In the genomic region with DNA sequence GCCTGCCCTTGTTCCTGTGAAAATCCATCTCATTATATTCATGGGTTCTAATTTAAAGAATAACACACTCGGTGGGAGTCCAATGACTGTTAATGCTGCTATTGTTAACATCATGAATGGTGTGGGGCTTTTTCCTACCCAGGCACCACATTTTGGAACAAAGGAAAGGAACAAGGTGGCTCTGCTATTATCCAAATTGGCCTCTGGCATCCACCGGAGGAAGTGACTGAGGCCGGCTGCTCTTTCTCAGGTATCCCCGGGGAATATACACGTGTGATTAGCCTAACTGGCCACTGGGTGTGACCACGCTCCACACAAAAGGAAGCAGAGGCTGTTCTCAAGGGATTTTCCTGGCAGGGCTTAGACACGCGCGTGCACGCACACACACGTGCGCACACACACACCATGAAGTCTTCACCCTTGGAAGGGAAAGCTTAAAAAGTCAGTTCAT, we compare ENCODE assay signal across 8 cellular contexts.
DNase-seq lines count a peak whose midpoint lies in the region; ATAC-seq, FAIRE-seq and TF ChIP-seq lines count a peak whose summit lies in the region.

No MANE protein-coding gene starts in this region.

- in situ Hi-C loops in brain microvascular endothelial cell (cut with HindIII; ENCODE audit: low pct_ligation_motif_present, low sequenced_read_pairs) = no loop called here

- DNase-seq in COLO668 (lab: John Stamatoyannopoulos, UW; ENCODE audit: unreplicated experiment) = peak; percentile 23
- DNase-seq in NCI-H146 treated with DMSO at 0.1 percent for 48 hours (lab: John Stamatoyannopoulos, UW; ENCODE audit: unreplicated experiment) = peak; percentile 99
- DNase-seq in brain microvascular endothelial cell = no peak
- DNase-seq in lower lobe of right lung = peak; percentile 38
- no peak for DNase-seq in T-cell
- no peak for DNase-seq in GM12892 (ENCODE audit: insufficient read length)
- DNase-seq in activated CD4-positive, alpha-beta T cell treated with anti-CD3 and anti-CD28 coated beads, Interleukin-2, amount 50 U/mL, for 48 hours = no peak
- no peak for DNase-seq in AG08395 (ENCODE audit: low spot score)

- H3K36me3 ChIP-seq in brain microvascular endothelial cell (replicated peaks) = no peaks in the 10 kb centered on the region
- H3K36me3 ChIP-seq in lower lobe of right lung = no peaks in the 10 kb centered on the region

- H3K27me3 ChIP-seq in brain microvascular endothelial cell (replicated peaks) (no peaks in the 10 kb centered on the region), lower lobe of right lung (ENCODE audit: low read depth) (no peaks in the 10 kb centered on the region)

- ATAC-seq in lower lobe of right lung = peak; percentile 23 to 64
- no peak for ATAC-seq in T-cell (replicated peaks in 1 of 4)

- intact Hi-C loops in lower lobe of right lung (cut with DNase I) = no loop called here

- TF ChIP-seq CTCF in brain microvascular endothelial cell (IDR thresholded peaks at IDR 0.05; ENCODE audit: low read depth, low read length, missing control alignments) (peak; percentile 49), lower lobe of right lung (IDR thresholded peaks at IDR 0.05) (no peak)

- FAIRE-seq in GM12892 (lab: Jason Lieb, UNC) = no peak

- POLR2A ChIA-PET in T-cell (lab: Charles Lee) = no interaction called here

- no peaks in the 10 kb centered on the region for H3K4me1 ChIP-seq in lower lobe of right lung

- no peaks in the 10 kb centered on the region for H3K27me3 Mint-ChIP-seq in T-cell

- no peaks in the 10 kb centered on the region for H3K36me3 Mint-ChIP-seq in T-cell

- no peaks in the 10 kb centered on the region for H3K9me3 ChIP-seq in lower lobe of right lung

- H3K27ac Mint-ChIP-seq in T-cell = no peak overlapping the region

- no peak for TF ChIP-seq POLR2A in GM12892 (IDR thresholded peaks at IDR 0.05; ENCODE audit: low read depth, low read length)

- H3K4me3 ChIP-seq in brain microvascular endothelial cell (ENCODE audit: low read depth, low read length) (no peak overlapping the region), lower lobe of right lung (no peak overlapping the region)

- H3K27ac ChIP-seq in brain microvascular endothelial cell (no peak overlapping the region), lower lobe of right lung (no peak overlapping the region)

- H3K4me1 Mint-ChIP-seq in T-cell = peaks cover 0 to 11% (median 6%) of the 10 kb centered on the region in 3 donors

- H3K9me3 Mint-ChIP-seq in T-cell = peaks cover 0 to 7% (median 1%) of the 10 kb centered on the region in 3 donors

- CTCF ChIA-PET in T-cell (lab: Charles Lee) = no interaction called here

- H3K4me3 Mint-ChIP-seq in T-cell = no peak overlapping the region

Comparison
In these comparisons a context has a peak if more than half of its experiments do, and no peak if none do; other contexts are left out.
1. DNase-seq: peak in COLO668 (single experiment), NCI-H146 treated with DMSO at 0.1 percent for 48 hours (single experiment) and lower lobe of right lung (single experiment); none in brain microvascular endothelial cell (single experiment), T-cell (0 of 34), GM12892 (single experiment), activated CD4-positive, alpha-beta T cell treated with anti-CD3 and anti-CD28 coated beads, Interleukin-2, amount 50 U/mL, for 48 hours (0 of 2) and AG08395 (single experiment).
2. ATAC-seq: peak in lower lobe of right lung (2 of 2); none in T-cell (0 of 4).